ENCODE assay signal across 8 cellular contexts in the genomic region with DNA sequence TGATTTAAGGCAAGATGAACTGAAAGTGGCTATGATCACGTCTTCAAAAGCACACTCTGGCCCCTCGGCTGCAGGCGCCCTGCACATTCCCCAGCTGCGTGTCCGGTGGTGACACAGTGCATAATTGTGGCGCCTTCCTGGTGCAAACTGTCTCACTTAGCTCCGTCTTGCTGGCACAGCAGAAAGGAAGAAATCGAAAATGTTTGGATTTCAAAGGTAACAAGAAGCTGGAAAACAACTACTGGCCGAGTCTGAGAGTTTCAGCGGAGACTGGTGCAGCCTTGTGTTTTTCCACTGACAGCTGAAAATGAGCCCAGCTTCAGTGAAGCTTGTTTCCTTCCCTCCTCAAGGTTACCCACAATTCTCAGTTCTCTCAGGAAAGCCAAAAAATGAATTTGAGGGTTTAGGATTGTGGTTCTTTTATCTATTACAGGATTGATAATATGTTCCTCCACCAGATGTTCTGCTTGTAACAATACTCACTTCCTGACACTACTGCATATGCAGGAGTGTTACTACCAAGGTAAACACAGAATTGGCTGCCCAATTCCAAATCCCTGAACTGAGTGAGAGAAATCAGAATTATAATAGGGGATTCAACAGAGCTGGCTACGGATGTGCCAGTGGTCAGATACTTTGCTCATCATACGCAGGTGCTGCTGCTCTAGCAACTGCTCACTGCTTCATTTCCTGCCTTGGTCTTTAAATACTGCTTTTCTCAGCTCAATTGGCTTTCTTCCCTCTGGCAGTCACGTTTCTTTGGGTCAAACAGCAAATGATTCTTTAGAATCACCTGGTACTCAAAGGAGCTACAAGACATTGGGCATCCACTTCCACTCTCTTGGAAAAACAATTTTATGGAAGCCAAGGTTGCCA.
DNase-seq lines count a peak whose midpoint lies in the region; ATAC-seq, FAIRE-seq and TF ChIP-seq lines count a peak whose summit lies in the region.

No MANE protein-coding gene starts in this region.

- H3K27me3 Mint-ChIP-seq in stimulated activated memory B cell treated with anti-CD40 and anti-IgM and Interleukin-4, amounts not matched to agents 10 μg/mL and 1 μg/mL and 100 μg/mL, for 72 hours = no peaks in the 10 kb centered on the region
- peaks cover 13% of the 10 kb centered on the region for H3K27me3 Mint-ChIP-seq in stimulated activated naive CD8-positive, alpha-beta T cell treated with anti-CD3 and anti-CD28 coated beads, Interleukin-15, amount 100 ng/mL, for 72 hours

- H3K23me2 ChIP-seq in H1 (ENCODE audit: low read depth, low read length) = no peaks in the 10 kb centered on the region

- H3K4me3 ChIP-seq in ACC112 (ENCODE audit: low read depth, low read length) = peak overlapping the region; percentile 54; the same call in 1 of the 2 replicates
- H3K4me3 ChIP-seq in IMR-90 (ENCODE audit: insufficient read depth, low read depth, low read length) = peak overlapping the region; percentile 50
- H3K4me3 ChIP-seq in H1 (ENCODE audit: extremely low read depth in 1 of 4, insufficient read depth in 2 of 4, low read depth in 3 of 4, low read length in 4 of 4) = no peak overlapping the region

- TF ChIP-seq EP300 in H1 (IDR thresholded peaks at IDR 0.05; ENCODE audit: borderline replicate concordance in 1 of 2, low read depth in 2 of 2, low read length in 2 of 2) = no peak

- TF ChIP-seq RAD21 in IMR-90 (IDR thresholded peaks at IDR 0.05; ENCODE audit: low read length) (no peak), H1 (IDR thresholded peaks at IDR 0.05 in 1 of 2, conservative IDR thresholded peaks at IDR 0.05 in 1 of 2; ENCODE audit: low read depth in 2 of 2, low read length in 2 of 2) (no peak)

- H2BK15ac ChIP-seq in IMR-90 (ENCODE audit: low read depth, low read length) (no peak overlapping the region; the same call in 2 of the 3 replicates), H1 (ENCODE audit: low read length) (no peak overlapping the region)

- intact Hi-C loops in IMR-90 (cut with micrococcal nuclease) = no loop called here

- H4K20me1 ChIP-seq in IMR-90 (ENCODE audit: insufficient read depth, low read length) (no peaks in the 10 kb centered on the region), H1 (replicated peaks in 1 of 2; ENCODE audit: control insufficient read depth in 1 of 2, insufficient read depth in 2 of 2, low read length in 2 of 2) (no peaks in the 10 kb centered on the region)

- in situ Hi-C loops in IMR-90 (cut with MboI; ENCODE audit: low sequenced_read_pairs) = no loop called here

- no peak overlapping the region for H4K91ac ChIP-seq in IMR-90 (ENCODE audit: insufficient read depth, low read depth, low read length)
- H4K91ac ChIP-seq in H1 (replicated peaks; ENCODE audit: insufficient read length, low read length) = no peak overlapping the region

- BruUV-seq in IMR-90 (replicated peaks; lab: Mats Ljungman, UMichigan) = no TSS peak

- peak overlapping the region; percentile 83 for H3K27ac Mint-ChIP-seq in stimulated activated memory B cell treated with anti-CD40 and anti-IgM and Interleukin-4, amounts not matched to agents 10 μg/mL and 1 μg/mL and 100 μg/mL, for 72 hours
- H3K27ac Mint-ChIP-seq in stimulated activated naive CD8-positive, alpha-beta T cell treated with anti-CD3 and anti-CD28 coated beads, Interleukin-15, amount 100 ng/mL, for 72 hours = no peak overlapping the region

- no peak overlapping the region for H4K5ac ChIP-seq in IMR-90 (ENCODE audit: low read depth, low read length)
- H4K5ac ChIP-seq in H1 (ENCODE audit: insufficient read length, low read depth, low read length) = no peak overlapping the region

- H2AFZ ChIP-seq in ACC112 (ENCODE audit: low read length, unreplicated experiment) (peak overlapping the region; percentile 50), IMR-90 (replicated peaks; ENCODE audit: low read length, poor library complexity) (peak overlapping the region; percentile 77), H1 (ENCODE audit: low read length) (peak overlapping the region; percentile 31; the same call in 1 of the 2 replicates)

- POLR2A ChIA-PET in IMR-90 (lab: Charles Lee; ENCODE audit: unreplicated experiment) = no interaction called here
- POLR2A ChIA-PET in H1 (lab: Charles Lee; ENCODE audit: partially characterized antibody) = interaction anchor here (1.4 kb wide), 1 partner anchor 123 kb away, joined by 3 read pairs; no protein-coding TSS in a partner anchor

- peak overlapping the region in 1 of 2 experiments; percentile 3; a peak in 1 of 4 replicates for H4K8ac ChIP-seq in IMR-90 (ENCODE audit: low read depth in 2 of 2, low read length in 2 of 2)
- H4K8ac ChIP-seq in H1 (ENCODE audit: extremely low read depth, insufficient read depth, low read length) = no peak overlapping the region

- H3K79me1 ChIP-seq in IMR-90 (ENCODE audit: low read depth in 1 of 2, low read length in 2 of 2) = no peaks in the 10 kb centered on the region
- H3K79me1 ChIP-seq in H1 (ENCODE audit: low read depth, low read length) = no peaks in the 10 kb centered on the region

- no peak for TF ChIP-seq CTCF in IMR-90 (conservative IDR thresholded peaks at IDR 0.05; ENCODE audit: low read depth, low read length)
- no peak for TF ChIP-seq CTCF in H1 (IDR thresholded peaks at IDR 0.05; ENCODE audit: control extremely low read depth in 1 of 3, insufficient read depth in 1 of 3, low read depth in 1 of 3, low read length in 3 of 3)

- H3K9me3 ChIP-seq in IMR-90 (ENCODE audit: control insufficient read depth, insufficient read depth, low read length) (no peaks in the 10 kb centered on the region), H1 (ENCODE audit: insufficient read depth in 2 of 2, low read depth in 1 of 2, low read length in 1 of 2) (no peaks in the 10 kb centered on the region)

- H3K27me3 ChIP-seq in ACC112 (ENCODE audit: insufficient read depth, low read length) (peaks cover 9% of the 10 kb centered on the region; the same call in 1 of the 2 replicates), IMR-90 (ENCODE audit: control insufficient read depth, insufficient read depth, low read length) (peaks cover 5% of the 10 kb centered on the region; the same call in 1 of the 2 replicates), H1 (replicated peaks in 1 of 4; ENCODE audit: control insufficient read depth in 3 of 4, extremely low read depth in 1 of 4, insufficient read depth in 3 of 4, low read length in 3 of 4) (no peaks in the 10 kb centered on the region)

- H2AK5ac ChIP-seq in IMR-90 (ENCODE audit: low read depth, low read length) = no peak overlapping the region
- no peak overlapping the region for H2AK5ac ChIP-seq in H1 (ENCODE audit: low read depth, low read length)

- H3K36me3 ChIP-seq in ACC112 (ENCODE audit: insufficient read depth, low read length) = no peaks in the 10 kb centered on the region
- H3K36me3 ChIP-seq in IMR-90 (ENCODE audit: control insufficient read depth, insufficient read depth, low read length) = no peaks in the 10 kb centered on the region
- no peaks in the 10 kb centered on the region for H3K36me3 ChIP-seq in H1 (ENCODE audit: control insufficient read depth in 2 of 4, insufficient read depth in 4 of 4, low read length in 3 of 4)

- CTCF ChIA-PET in IMR-90 (lab: Yijun Ruan, JAX) (interaction anchor here (0.8 kb wide), 1 partner anchor 54 kb away, joined by 3 read pairs; no protein-coding TSS in a partner anchor), H1 (lab: Charles Lee; ENCODE audit: partially characterized antibody) (interaction anchor here (0.9 to 2.2 kb wide), 8 partner anchors 11 to 170 kb away, joined by 3 to 13 read pairs (median 4); no protein-coding TSS in a partner anchor)

- peak overlapping the region; percentile 76 for H3K4me3 Mint-ChIP-seq in stimulated activated memory B cell treated with anti-CD40 and anti-IgM and Interleukin-4, amounts not matched to agents 10 μg/mL and 1 μg/mL and 100 μg/mL, for 72 hours
- H3K4me3 Mint-ChIP-seq in stimulated activated naive CD8-positive, alpha-beta T cell treated with anti-CD3 and anti-CD28 coated beads, Interleukin-15, amount 100 ng/mL, for 72 hours = no peak overlapping the region

- no peak overlapping the region for H3K56ac ChIP-seq in IMR-90 (ENCODE audit: extremely low read depth, insufficient read depth, low read length)
- H3K56ac ChIP-seq in H1 (replicated peaks; ENCODE audit: insufficient read length, low read depth, low read length) = no peak overlapping the region

- peak; percentile 17 for DNase-seq in IMR-90
- no peak for DNase-seq in H1 (ENCODE audit: low read depth in 1 of 2, low spot score in 2 of 2)
- no peak for DNase-seq in stimulated activated naive CD8-positive, alpha-beta T cell treated with anti-CD3 and anti-CD28 coated beads, Interleukin-15, amount 100 ng/mL, for 72 hours
- no peak for DNase-seq in NCI-H446 (lab: John Stamatoyannopoulos, UW)
- DNase-seq in inferior parietal cortex (ENCODE audit: extremely low spot score) = no peak

- no peak overlapping the region for H2BK12ac ChIP-seq in H1 (ENCODE audit: low read depth, low read length)

- peak overlapping the region; percentile 9; the same call in 1 of the 2 replicates for H2BK120ac ChIP-seq in IMR-90 (ENCODE audit: low read depth, low read length)
- H2BK120ac ChIP-seq in H1 (replicated peaks; ENCODE audit: low read depth, low read length) = no peak overlapping the region

- H2BK5ac ChIP-seq in IMR-90 (ENCODE audit: low read depth, low read length, poor library complexity, severe bottlenecking) (no peak overlapping the region), H1 (ENCODE audit: low read depth, low read length) (no peak overlapping the region)

- peaks cover 4% of the 10 kb centered on the region; the same call in 1 of the 2 replicates for H3K9me1 ChIP-seq in IMR-90 (ENCODE audit: insufficient read depth, low read length)

- H2AK9ac ChIP-seq in IMR-90 (replicated peaks; ENCODE audit: low read depth, low read length, poor library complexity) = no peak overlapping the region

- H2BK20ac ChIP-seq in IMR-90 (ENCODE audit: low read depth, low read length) = no peak overlapping the region; the same call in 1 of the 2 replicates
- H2BK20ac ChIP-seq in H1 (ENCODE audit: low read length) = no peak overlapping the region

- peak overlapping the region; percentile 50 for H3K9ac ChIP-seq in IMR-90 (ENCODE audit: low read depth, low read length)
- H3K9ac ChIP-seq in H1 (replicated peaks in 1 of 4; ENCODE audit: extremely low read depth in 1 of 4, low read depth in 3 of 4, low read length in 3 of 4) = no peak overlapping the region; a peak in 1 of 7 replicates

- H3K36me3 Mint-ChIP-seq in stimulated activated memory B cell treated with anti-CD40 and anti-IgM and Interleukin-4, amounts not matched to agents 10 μg/mL and 1 μg/mL and 100 μg/mL, for 72 hours = no peaks in the 10 kb centered on the region

- H3K4me1 ChIP-seq in ACC112 (ENCODE audit: control insufficient read depth, insufficient read depth, low read length, unreplicated experiment) (no peaks in the 10 kb centered on the region), IMR-90 (ENCODE audit: control insufficient read depth, insufficient read depth, low read length) (peaks cover 5% of the 10 kb centered on the region; the same call in 1 of the 2 replicates), H1 (replicated peaks in 1 of 4; ENCODE audit: control insufficient read depth in 3 of 4, insufficient read depth in 4 of 4, low read length in 3 of 4) (peaks cover 0 to 8% (median 3%) of the 10 kb centered on the region in 4 experiments; a peak in 4 of 7 replicates)

- 0 out of 2 replicates have a peak overlapping the region, but pooled peaks have one; percentile 6 for H3K14ac ChIP-seq in IMR-90 (replicated peaks; ENCODE audit: low read depth, low read length)
- H3K14ac ChIP-seq in H1 (ENCODE audit: insufficient read length) = no peak overlapping the region

- no peaks in the 10 kb centered on the region for H3K9me3 Mint-ChIP-seq in stimulated activated memory B cell treated with anti-CD40 and anti-IgM and Interleukin-4, amounts not matched to agents 10 μg/mL and 1 μg/mL and 100 μg/mL, for 72 hours
- no peaks in the 10 kb centered on the region for H3K9me3 Mint-ChIP-seq in stimulated activated naive CD8-positive, alpha-beta T cell treated with anti-CD3 and anti-CD28 coated beads, Interleukin-15, amount 100 ng/mL, for 72 hours

- peak overlapping the region; percentile 14; the same call in 1 of the 2 replicates for H3K4ac ChIP-seq in IMR-90 (ENCODE audit: low read depth, low read length)
- H3K4ac ChIP-seq in H1 (replicated peaks; ENCODE audit: insufficient read length, low read depth, low read length) = no peak overlapping the region

- dilution Hi-C loops in IMR-90 (cut with HindIII; ENCODE audit: low sequenced_read_pairs, unreplicated experiment) = no loop called here

- ATAC-seq in GM21381 (IDR thresholded peaks at IDR 0.05; ENCODE audit: unreplicated experiment) = peak; percentile 70
- ATAC-seq in IMR-90 (ENCODE audit: low read depth) = peak; percentile 56
- ATAC-seq in stimulated activated memory B cell treated with anti-CD40 and anti-IgM and Interleukin-4, amounts not matched to agents 10 μg/mL and 1 μg/mL and 100 μg/mL, for 72 hours = peak; percentile 75
- ATAC-seq in stimulated activated naive CD8-positive, alpha-beta T cell treated with anti-CD3 and anti-CD28 coated beads, Interleukin-15, amount 100 ng/mL, for 72 hours = no peak

- no peak overlapping the region for H3K23ac ChIP-seq in IMR-90 (ENCODE audit: low read depth, low read length)
- no peak overlapping the region for H3K23ac ChIP-seq in H1 (ENCODE audit: insufficient read length)

- TF ChIP-seq POLR2A in IMR-90 (IDR thresholded peaks at IDR 0.05; ENCODE audit: low read depth, low read length) (no peak), H1 (IDR thresholded peaks at IDR 0.05; ENCODE audit: control extremely low read depth in 1 of 2, low read depth in 2 of 2, low read length in 2 of 2) (no peak)

- 32% methylated on average over 4 of the region's 13 CpGs; no CpG with 5 or more reads in 1 of the 2 experiments for WGBS in IMR-90 (ENCODE audit: extremely low coverage in 2 of 2, insufficient read length in 1 of 2), 2 experiments
- 87% methylated on average over 13 of the region's 13 CpGs; no CpG with 5 or more reads in 1 of the 2 experiments for WGBS in H1 (ENCODE audit: extremely low coverage in 1 of 2, insufficient coverage in 1 of 2, insufficient read length in 1 of 2, insufficient replicate concordance in 2 of 2, low coverage in 1 of 2, low lambda C conversion rate in 2 of 2, missing lambda C conversion rate in 1 of 2), 2 experiments

- H3K4me1 Mint-ChIP-seq in stimulated activated memory B cell treated with anti-CD40 and anti-IgM and Interleukin-4, amounts not matched to agents 10 μg/mL and 1 μg/mL and 100 μg/mL, for 72 hours = peaks cover 24% of the 10 kb centered on the region
- H3K4me1 Mint-ChIP-seq in stimulated activated naive CD8-positive, alpha-beta T cell treated with anti-CD3 and anti-CD28 coated beads, Interleukin-15, amount 100 ng/mL, for 72 hours = no peaks in the 10 kb centered on the region

- H3K4me2 ChIP-seq in IMR-90 (ENCODE audit: low read depth, low read length) (peak overlapping the region; percentile 85), H1 (ENCODE audit: insufficient read depth in 1 of 2, low read depth in 2 of 2, low read length in 2 of 2) (no peak overlapping the region)

- H3K27ac ChIP-seq in ACC112 (ENCODE audit: low read depth, low read length) (no peak overlapping the region), IMR-90 (ENCODE audit: insufficient read depth, low read length) (no peak overlapping the region; the same call in 1 of the 2 replicates), H1 (ENCODE audit: low read depth, low read length) (no peak overlapping the region)

- FAIRE-seq in H1 (lab: Jason Lieb, UNC) = no peak

- peak overlapping the region; percentile 64; the same call in 1 of the 2 replicates for H3K18ac ChIP-seq in IMR-90 (ENCODE audit: low read depth, low read length)
- H3K18ac ChIP-seq in H1 (ENCODE audit: extremely low read depth, low read length) = no peak overlapping the region

- H3K79me2 ChIP-seq in ACC112 (ENCODE audit: control insufficient read depth, insufficient read depth, low read length, unreplicated experiment) (no peaks in the 10 kb centered on the region), H1 (ENCODE audit: control insufficient read depth in 1 of 2, insufficient read depth in 2 of 2, low read length in 2 of 2) (no peaks in the 10 kb centered on the region)

Comparison
In these comparisons a context has a peak if more than half of its experiments do, and no peak if none do; other contexts are left out.
1. H3K4me3 ChIP-seq: peak in ACC112 (single experiment) and IMR-90 (single experiment); none in H1 (0 of 4).
2. Peak in every context shown above with its lines, with median percentiles within 50 percentile points of each other: H2AFZ ChIP-seq.